In the genomic region with DNA sequence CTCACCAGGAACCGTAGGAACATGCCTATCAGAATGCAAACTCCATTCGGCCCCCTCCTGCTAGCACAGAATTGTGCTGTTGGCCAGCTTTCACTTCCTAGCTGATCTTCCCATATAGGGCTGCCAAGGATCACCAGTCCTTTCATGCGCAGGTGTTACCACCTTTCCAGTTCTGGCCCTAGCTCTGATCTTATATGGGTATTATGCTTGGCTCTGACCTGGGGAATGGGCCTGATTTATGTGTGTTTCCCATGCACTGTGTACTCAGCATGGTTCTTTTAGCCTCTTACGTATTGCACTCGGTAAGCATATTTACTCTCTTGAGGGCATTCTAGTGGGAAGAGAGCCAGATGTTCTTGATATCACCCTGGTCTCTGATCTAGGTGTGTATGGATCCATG, we compare ENCODE assay signal across 24 cellular contexts.
"Had no signal": no experiment of that assay in that cellular context is flagged by ENCODE, and none has a peak within 500 bp of the region (broad histone marks: within the 10 kb centered on the region; RNA-seq: fewer than 3 reads in every experiment).

No MANE protein-coding gene starts in this region.

- H3K27me3 ChIP-seq: cardiac muscle cell, heart right ventricle, sigmoid colon, testis, vagina had no signal

- H3K4me3 ChIP-seq: cardiac muscle cell, heart right ventricle, lung, sigmoid colon, smooth muscle cell, testis, vagina had no signal

- H3K36me3 ChIP-seq: cardiac muscle cell, vagina had no signal

- H3K9me3 ChIP-seq: heart right ventricle, sigmoid colon, testis, vagina had no signal

- FAIRE-seq: keratinocyte had no signal

- H3K4me1 ChIP-seq: heart right ventricle, sigmoid colon, testis, vagina had no signal

- H3K27ac ChIP-seq: cardiac muscle cell, heart right ventricle, sigmoid colon, testis, vagina had no signal

- ATAC-seq: heart right ventricle; left colon; stimulated activated naive B cell treated with anti-CD40 and anti-IgM and Interleukin-4, amounts not matched to agents 10 μg/mL and 1 μg/mL and 100 μg/mL, for 72 hours had no signal

- DNase-seq: activated CD4-positive, alpha-beta memory T cell treated with anti-CD3 and anti-CD28 coated beads for 36 hours; activated CD4-positive, alpha-beta T cell treated with anti-CD3 and anti-CD28 coated beads for 48 hours; activated effector memory CD4-positive, alpha-beta T cell treated with Interleukin-2 at 50 U/mL for 16 hours; activated naive CD4-positive, alpha-beta T cell treated with anti-CD3 and anti-CD28 coated beads, Interleukin-2, amount 10 ng/mL, durations not matched to agents 7 days and 5 days; activated T-cell treated with anti-CD3 and anti-CD28 coated beads, Interleukin-2, amount 50 U/mL, for 48 hours; amygdala; effector CD4-positive, alpha-beta T cell; erythroblast; foreskin fibroblast; heart right ventricle; left colon; naive B cell; occipital lobe; sigmoid colon; stimulated activated CD4-positive, alpha-beta T cell treated with anti-CD3 and anti-CD28 coated beads, Interleukin-2, amount 100 ng/mL, for 48 hours; stimulated activated CD8-positive, alpha-beta memory T cell treated with anti-CD3 and anti-CD28 coated beads, Interleukin-4, amount 100 ng/mL, for 48 hours; stimulated activated naive B cell treated with anti-CD40 and anti-IgM and Interleukin-4, amounts not matched to agents 10 μg/mL and 1 μg/mL and 100 μg/mL, for 72 hours; testis; trophoblast cell had no signal

- H3K4me2 ChIP-seq: smooth muscle cell had no signal
